1 cellular context compared by ENCODE assay signal in genomic region chr19:16824658-16825311, GRCh38.
TF ChIP-seq lines count a peak whose summit lies in the region.

No MANE protein-coding gene starts in this region.

TF ChIP-seq in IMR-90, 13 proteins besides CTCF, POLR2A, EP300 and RAD21 (continued from another document):
- TF ChIP-seq ELK1 (IDR thresholded peaks at IDR 0.05; ENCODE audit: borderline replicate concordance, low read depth, low read length) (no peak), CHD1 (IDR thresholded peaks at IDR 0.05; ENCODE audit: low read depth, low read length) (no peak), FOS (IDR thresholded peaks at IDR 0.05; ENCODE audit: low read depth, low read length) (no peak), RFX5 (IDR thresholded peaks at IDR 0.05; ENCODE audit: low read depth, low read length) (no peak), NFE2L2 (IDR thresholded peaks at IDR 0.05; ENCODE audit: low read depth, low read length) (no peak), MAFK (IDR thresholded peaks at IDR 0.05; ENCODE audit: low read depth, low read length) (no peak)
TF ChIP-seq in IMR-90: peak in this region for 0.
